In genomic region chr3:43638594-43639447, GRCh38 we compare ENCODE assay signal across 9 cellular contexts. TPM values are rescaled to one million over a fixed set of nuclear protein-coding genes. Genes with fewer than 3 reads are reported as not detected.
DNase-seq lines count a peak whose midpoint lies in the region; ATAC-seq lines count a peak whose summit lies in the region.
"Had no signal": no experiment of that assay in that cellular context is flagged by ENCODE, and none has a peak within 500 bp of the region (broad histone marks: within the 10 kb centered on the region; RNA-seq: fewer than 3 reads in every experiment).

No MANE protein-coding gene starts in this region.

- no peak for ATAC-seq in Right ventricle myocardium superior (ENCODE audit: poor library complexity)
- no peak for ATAC-seq in HG03460 (IDR thresholded peaks at IDR 0.05; ENCODE audit: unreplicated experiment)
- ATAC-seq in HG03095 (IDR thresholded peaks at IDR 0.05; ENCODE audit: unreplicated experiment), result no peak

- DNase-seq in cardiac septum (ENCODE audit: low spot score) (peak; percentile 82), Right ventricle myocardium superior (no peak), LoVo (ENCODE audit: low spot score) (peak; percentile 51), activated T-cell treated with anti-CD3 and anti-CD28 coated beads for 4 hours (peak; percentile 5), lung microvascular endothelial cell (ENCODE audit: low read depth in 2 of 2) (peak; percentile 5 to 27), ureter (ENCODE audit: low spot score) (no peak)
- DNase-seq: right lobe of liver had no signal

- intact Hi-C loops in cardiac septum (cut with DNase I) (no loop called here), Right ventricle myocardium superior (cut with DNase I) (no loop called here)

RNA-seq across cellular contexts. Expression of gene ANO10, which starts 17.0 kb away (rescaled TPM):
- 15.3 TPM for total RNA-seq in cardiac septum
- total RNA-seq in Right ventricle myocardium superior, result 9.9 TPM
- 29.0 and 41.5 TPM in 2 replicates for total RNA-seq in lung microvascular endothelial cell
- 38.0 TPM for total RNA-seq in ureter

RNA-seq across cellular contexts. Expression of gene ABHD5, which starts 51.9 kb away (rescaled TPM):
- total RNA-seq in cardiac septum (23.5 TPM), Right ventricle myocardium superior (24.9 TPM), lung microvascular endothelial cell (9.1 and 9.8 TPM in 2 replicates), ureter (19.3 TPM)

Comparison
In these comparisons a context has a peak if more than half of its experiments do, and no peak if none do; other contexts are left out.
1. DNase-seq: peak in cardiac septum (single experiment), LoVo (single experiment), activated T-cell treated with anti-CD3 and anti-CD28 coated beads for 4 hours (single experiment) and lung microvascular endothelial cell (2 of 2); none in Right ventricle myocardium superior (single experiment) and ureter (single experiment).